11 cellular contexts compared by ENCODE assay signal in genomic region chr4:26238426-26238781, GRCh38.
A peak's percentile ranks its signal among the peaks of the same experiment; 100 is the strongest.
DNase-seq lines count a peak whose midpoint lies in the region; ATAC-seq, FAIRE-seq and TF ChIP-seq lines count a peak whose summit lies in the region.
"Had no signal": no experiment of that assay in that cellular context is flagged by ENCODE, and none has a peak within 500 bp of the region (broad histone marks: within the 10 kb centered on the region; RNA-seq: fewer than 3 reads in every experiment).

No MANE protein-coding gene starts in this region.

- DNase-seq in activated naive CD4-positive, alpha-beta T cell treated with anti-CD3 and anti-CD28 coated beads, Interleukin-2, amount 50 U/mL, for 72 hours (ENCODE audit: low spot score in 2 of 2): no peak
- DNase-seq in activated naive CD4-positive, alpha-beta T cell treated with anti-CD3 and anti-CD28 coated beads, Interleukin-2, amount 10 ng/mL, durations not matched to agents 7 days and 5 days: no peak
- DNase-seq in ascending aorta (ENCODE audit: low spot score in 2 of 2) (no peak), mucosa of descending colon (peak in 1 of 3 donors; percentile 72), type B pancreatic cell (ENCODE audit: extremely low spot score, unreplicated experiment) (no peak), thyroid gland (no peak), pancreas (no peak), kidney tubule cell (ENCODE audit: low spot score) (no peak)
- DNase-seq: activated effector memory CD4-positive, alpha-beta T cell treated with anti-CD3 and anti-CD28 coated beads, Interleukin-2, amount 50 U/mL, for 16 hours had no signal

- CTCF ChIA-PET in activated naive CD4-positive, alpha-beta T cell treated with anti-CD3 and anti-CD28 coated beads, Interleukin-2, amount 10 ng/mL, durations not matched to agents 7 days and 5 days (lab: Charles Lee): no interaction called here

- no peaks in the 10 kb centered on the region for H3K36me3 ChIP-seq in ascending aorta
- H3K36me3 ChIP-seq in mucosa of descending colon (ENCODE audit: low read depth): no peaks in the 10 kb centered on the region
- H3K36me3 ChIP-seq in thyroid gland: no peaks in the 10 kb centered on the region
- no peaks in the 10 kb centered on the region for H3K36me3 ChIP-seq in pancreas

- H3K27ac ChIP-seq in ascending aorta (peak overlapping the region; percentile 52 to 72), thyroid gland (no peak overlapping the region), pancreas (no peak overlapping the region)

- H3K4me3 Mint-ChIP-seq in activated naive CD4-positive, alpha-beta T cell treated with anti-CD3 and anti-CD28 coated beads, Interleukin-2, amount 10 ng/mL, durations not matched to agents 7 days and 5 days: no peak overlapping the region
- H3K4me3 Mint-ChIP-seq in type B pancreatic cell: peak overlapping the region; percentile 77
- H3K4me3 Mint-ChIP-seq: stimulated activated memory B cell treated with anti-CD40 and anti-IgM and Interleukin-4, amounts not matched to agents 10 μg/mL and 1 μg/mL and 100 μg/mL, for 72 hours; T-helper 2 cell treated with Interferon-gamma antibody and Interleukin-4, amounts not matched to agents 5 μg/mL and 100 μg/mL, for 36 hours had no signal

- H3K4me1 ChIP-seq in ascending aorta (peaks cover 0 to 19% of the 10 kb centered on the region in 2 donors), mucosa of descending colon (ENCODE audit: low read depth) (peaks cover 14% of the 10 kb centered on the region), thyroid gland (peaks cover 3 to 14% of the 10 kb centered on the region in 2 donors), pancreas (no peaks in the 10 kb centered on the region)

- peak in 1 of 2 donors; percentile 66 for ATAC-seq in activated naive CD4-positive, alpha-beta T cell treated with anti-CD3 and anti-CD28 coated beads, Interleukin-2, amount 50 U/mL, for 72 hours
- ATAC-seq in mucosa of descending colon (peak; percentile 98), pancreas (no peak)
- ATAC-seq: stimulated activated memory B cell treated with anti-CD40 and anti-IgM and Interleukin-4, amounts not matched to agents 10 μg/mL and 1 μg/mL and 100 μg/mL, for 72 hours had no signal

- no peak for TF ChIP-seq POLR2A in thyroid gland (IDR thresholded peaks at IDR 0.05)

- peak overlapping the region; percentile 3 to 55 for H3K27ac Mint-ChIP-seq in activated naive CD4-positive, alpha-beta T cell treated with anti-CD3 and anti-CD28 coated beads, Interleukin-2, amount 50 U/mL, for 72 hours
- H3K27ac Mint-ChIP-seq in activated naive CD4-positive, alpha-beta T cell treated with anti-CD3 and anti-CD28 coated beads, Interleukin-2, amount 10 ng/mL, durations not matched to agents 7 days and 5 days: no peak overlapping the region
- peak overlapping the region; percentile 78 for H3K27ac Mint-ChIP-seq in type B pancreatic cell
- H3K27ac Mint-ChIP-seq: stimulated activated memory B cell treated with anti-CD40 and anti-IgM and Interleukin-4, amounts not matched to agents 10 μg/mL and 1 μg/mL and 100 μg/mL, for 72 hours; T-helper 2 cell treated with Interferon-gamma antibody and Interleukin-4, amounts not matched to agents 5 μg/mL and 100 μg/mL, for 36 hours had no signal

- intact Hi-C loops in ascending aorta (cut with DNase I) (loop anchor here (5.0 to 10.0 kb wide), 3 partner anchors 146 to 211 kb away; no protein-coding TSS in a partner anchor), mucosa of descending colon (cut with DNase I, micrococcal nuclease) (no loop called here), thyroid gland (cut with DNase I) (no loop called here), pancreas (cut with DNase I) (no loop called here)

- H3K36me3 Mint-ChIP-seq in activated naive CD4-positive, alpha-beta T cell treated with anti-CD3 and anti-CD28 coated beads, Interleukin-2, amount 50 U/mL, for 72 hours: peaks cover 0 to 19% of the 10 kb centered on the region in 2 donors
- H3K36me3 Mint-ChIP-seq in activated naive CD4-positive, alpha-beta T cell treated with anti-CD3 and anti-CD28 coated beads, Interleukin-2, amount 10 ng/mL, durations not matched to agents 7 days and 5 days: no peaks in the 10 kb centered on the region
- H3K36me3 Mint-ChIP-seq in type B pancreatic cell: no peaks in the 10 kb centered on the region
- H3K36me3 Mint-ChIP-seq: stimulated activated memory B cell treated with anti-CD40 and anti-IgM and Interleukin-4, amounts not matched to agents 10 μg/mL and 1 μg/mL and 100 μg/mL, for 72 hours had no signal

- H3K4me3 ChIP-seq in ascending aorta (no peak overlapping the region), mucosa of descending colon (no peak overlapping the region), thyroid gland (replicated peaks in 1 of 3) (no peak overlapping the region), pancreas (no peak overlapping the region)

- FAIRE-seq in pancreas (lab: Jason Lieb, UNC): no peak

- H3K9me3 ChIP-seq in ascending aorta (no peaks in the 10 kb centered on the region), mucosa of descending colon (no peaks in the 10 kb centered on the region), thyroid gland (no peaks in the 10 kb centered on the region), pancreas (no peaks in the 10 kb centered on the region)

- no peaks in the 10 kb centered on the region for H3K27me3 ChIP-seq in ascending aorta
- H3K27me3 ChIP-seq in thyroid gland: no peaks in the 10 kb centered on the region
- H3K27me3 ChIP-seq in pancreas: no peaks in the 10 kb centered on the region

- no peak for TF ChIP-seq CTCF in ascending aorta (IDR thresholded peaks at IDR 0.05)
- no peak for TF ChIP-seq CTCF in mucosa of descending colon (IDR thresholded peaks at IDR 0.05)
- no peak for TF ChIP-seq CTCF in type B pancreatic cell (conservative IDR thresholded peaks at IDR 0.05)
- no peak for TF ChIP-seq CTCF in thyroid gland (IDR thresholded peaks at IDR 0.05)
- TF ChIP-seq CTCF in pancreas (IDR thresholded peaks at IDR 0.05): no peak

- H3K9me3 Mint-ChIP-seq in activated naive CD4-positive, alpha-beta T cell treated with anti-CD3 and anti-CD28 coated beads, Interleukin-2, amount 50 U/mL, for 72 hours: peaks cover 0 to 9% of the 10 kb centered on the region in 2 donors
- peaks cover 1% of the 10 kb centered on the region for H3K9me3 Mint-ChIP-seq in activated naive CD4-positive, alpha-beta T cell treated with anti-CD3 and anti-CD28 coated beads, Interleukin-2, amount 10 ng/mL, durations not matched to agents 7 days and 5 days
- H3K9me3 Mint-ChIP-seq in type B pancreatic cell: no peaks in the 10 kb centered on the region
- H3K9me3 Mint-ChIP-seq: stimulated activated memory B cell treated with anti-CD40 and anti-IgM and Interleukin-4, amounts not matched to agents 10 μg/mL and 1 μg/mL and 100 μg/mL, for 72 hours had no signal

- H3K4me1 Mint-ChIP-seq in activated naive CD4-positive, alpha-beta T cell treated with anti-CD3 and anti-CD28 coated beads, Interleukin-2, amount 10 ng/mL, durations not matched to agents 7 days and 5 days: peaks cover 10% of the 10 kb centered on the region
- peaks cover 15% of the 10 kb centered on the region for H3K4me1 Mint-ChIP-seq in type B pancreatic cell (ENCODE audit: unreplicated experiment)
- H3K4me1 Mint-ChIP-seq: stimulated activated memory B cell treated with anti-CD40 and anti-IgM and Interleukin-4, amounts not matched to agents 10 μg/mL and 1 μg/mL and 100 μg/mL, for 72 hours had no signal

- 23 to 34% methylated on average over 4 of the region's 4 CpGs for WGBS in thyroid gland, 2 donors
- 29 to 41% methylated on average over 4 of the region's 4 CpGs for whole genome bisulfite sequencing in pancreas, 2 donors

- no peaks in the 10 kb centered on the region for H3K27me3 Mint-ChIP-seq in activated naive CD4-positive, alpha-beta T cell treated with anti-CD3 and anti-CD28 coated beads, Interleukin-2, amount 10 ng/mL, durations not matched to agents 7 days and 5 days
- no peaks in the 10 kb centered on the region for H3K27me3 Mint-ChIP-seq in type B pancreatic cell

Comparison
In these comparisons a context has a peak if more than half of its experiments do, and no peak if none do; other contexts are left out.
1. H3K27ac ChIP-seq: peak in ascending aorta (2 of 2); none in thyroid gland (0 of 3) and pancreas (0 of 4).